14 cellular contexts compared by ENCODE assay signal in the genomic region with DNA sequence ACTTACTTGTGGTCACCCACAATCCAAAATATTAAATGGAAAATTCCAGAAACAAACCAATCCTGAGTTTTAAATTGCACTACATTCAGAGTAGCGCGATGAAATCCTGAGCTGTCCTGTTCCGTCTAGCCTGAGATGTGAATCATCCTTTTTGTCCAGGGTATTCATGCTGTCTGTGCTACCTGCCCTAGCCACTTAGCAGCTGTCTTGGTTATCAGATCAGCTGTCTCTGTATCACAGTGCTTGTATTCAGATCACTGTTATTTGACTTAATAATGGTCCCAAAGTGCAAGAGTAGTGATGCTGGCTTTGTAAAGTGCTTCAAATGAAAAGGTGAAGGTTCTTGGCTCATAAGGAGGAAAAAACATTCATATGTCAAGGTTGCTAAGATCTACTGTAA.
DNase-seq lines count a peak whose midpoint lies in the region; ATAC-seq lines count a peak whose summit lies in the region.
"Had no signal": no experiment of that assay in that cellular context is flagged by ENCODE, and none has a peak within 500 bp of the region (broad histone marks: within the 10 kb centered on the region; RNA-seq: fewer than 3 reads in every experiment).

No MANE protein-coding gene starts in this region.

- DNase-seq in COR-L47 (lab: John Stamatoyannopoulos, UW), result peak; percentile 45
- peak in 2 of 3 experiments; percentile 47 to 82 for DNase-seq in NCI-H1417 (lab: John Stamatoyannopoulos, UW)
- DNase-seq in NCI-H748 treated with DMSO at 0.1 percent for 48 hours (lab: John Stamatoyannopoulos, UW), result peak; percentile 55
- peak; percentile 61 for DNase-seq in islet precursor cell
- DNase-seq in Right ventricle myocardium superior, result no peak
- DNase-seq in stimulated activated CD4-positive, alpha-beta T cell treated with anti-CD3 and anti-CD28 coated beads, Interleukin-4, amount 100 ng/mL, for 24 hours, result no peak
- DNase-seq: Caco-2; CD8-positive, alpha-beta T cell; DMS53; GF-D8; GOT3; H9 had no signal

- ATAC-seq in Right ventricle myocardium superior (ENCODE audit: poor library complexity) (no peak), HG03280 (IDR thresholded peaks at IDR 0.05; ENCODE audit: unreplicated experiment) (no peak)
- ATAC-seq: CD8-positive, alpha-beta T cell; HepG2 had no signal

- intact Hi-C loops in Right ventricle myocardium superior (cut with DNase I), result no loop called here

Comparison
In these comparisons a context has a peak if more than half of its experiments do, and no peak if none do; other contexts are left out.
1. DNase-seq: peak in COR-L47 (single experiment), NCI-H1417 (2 of 3), NCI-H748 treated with DMSO at 0.1 percent for 48 hours (single experiment) and islet precursor cell (single experiment); none in Right ventricle myocardium superior (single experiment) and stimulated activated CD4-positive, alpha-beta T cell treated with anti-CD3 and anti-CD28 coated beads, Interleukin-4, amount 100 ng/mL, for 24 hours (single experiment).